In the genomic region with DNA sequence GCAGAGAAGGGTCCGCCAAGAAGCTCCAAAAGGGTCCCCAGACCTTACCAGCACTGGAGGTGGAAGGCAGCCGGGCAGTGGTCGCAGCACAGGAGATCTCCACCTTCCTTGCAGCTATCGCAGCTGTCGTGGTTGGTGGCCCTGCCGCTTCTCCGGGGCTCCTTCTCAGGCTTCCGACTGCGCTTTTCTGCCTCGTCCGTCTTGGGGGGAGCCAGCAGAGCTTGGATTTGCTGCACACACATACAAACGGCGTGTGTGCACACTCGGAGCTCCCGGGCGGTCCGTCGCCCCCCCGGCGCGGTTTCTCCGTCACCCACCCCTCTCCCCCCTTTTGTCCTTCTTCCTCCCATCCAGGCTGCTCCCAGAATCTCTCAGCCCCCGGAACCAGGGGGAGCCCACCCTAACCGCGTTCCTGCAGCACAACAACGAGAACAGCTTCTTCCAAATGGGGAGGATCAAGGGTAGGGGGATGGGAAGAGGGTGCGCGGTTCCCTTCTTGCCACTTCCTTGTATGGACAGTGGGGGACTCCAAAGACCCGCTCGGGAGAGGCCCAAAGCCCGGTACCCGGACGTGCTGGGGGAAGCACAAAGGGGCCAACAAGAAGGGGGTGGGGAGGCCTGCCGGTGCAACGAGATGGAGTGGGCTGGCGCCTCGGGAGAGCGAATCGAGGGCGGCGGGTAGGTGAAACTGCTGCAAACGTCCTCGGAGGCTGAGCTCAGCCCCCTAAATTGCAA, we compare ENCODE assay signal across 9 cellular contexts. TPM values are rescaled to one million over a fixed set of nuclear protein-coding genes. Genes with fewer than 3 reads are reported as not detected.
DNase-seq lines count a peak whose midpoint lies in the region; ATAC-seq, FAIRE-seq and TF ChIP-seq lines count a peak whose summit lies in the region.
"Had no signal": no experiment of that assay in that cellular context is flagged by ENCODE, and none has a peak within 500 bp of the region (broad histone marks: within the 10 kb centered on the region; RNA-seq: fewer than 3 reads in every experiment).

No MANE protein-coding gene starts in this region.

- WGBS in ectodermal cell, 2 experiments: 0% methylated on average over 43 of the region's 43 CpGs

- H3K36me3 ChIP-seq in ectodermal cell (ENCODE audit: control insufficient read depth, insufficient read depth, low read length): no peaks in the 10 kb centered on the region

- peak overlapping the region; percentile 95 for H3K4me3 ChIP-seq in ectodermal cell (ENCODE audit: insufficient read depth, low read depth, low read length)

- H3K27me3 ChIP-seq in ectodermal cell (ENCODE audit: control insufficient read depth, insufficient read depth, low read length, poor library complexity, severe bottlenecking): no peaks in the 10 kb centered on the region

- peak; percentile 56 for DNase-seq in ELF-1 (ENCODE audit: low read depth, low spot score)
- peak; percentile 31 for DNase-seq in NCI-H2107 (lab: John Stamatoyannopoulos, UW)
- DNase-seq in activated CD4-positive, alpha-beta T cell treated with anti-CD3 and anti-CD28 coated beads, Interleukin-2, amount 50 U/mL, for 24 hours (ENCODE audit: low read depth in 1 of 2, low spot score in 1 of 2): peak; percentile 28 to 36
- DNase-seq in medulla oblongata (ENCODE audit: extremely low spot score): peak; percentile 68
- peak; percentile 30 for DNase-seq in stimulated activated CD8-positive, alpha-beta memory T cell treated with anti-CD3 and anti-CD28 coated beads, Interleukin-12 subunit alpha, Interleukin-12 subunit beta, amount 100 ng/mL, for 1 hour (ENCODE audit: low read depth)
- DNase-seq in GM12892 (ENCODE audit: insufficient read length): no peak

- no peak for TF ChIP-seq POLR2A in GM12892 (IDR thresholded peaks at IDR 0.05; ENCODE audit: low read depth, low read length)

- FAIRE-seq in GM12892 (lab: Jason Lieb, UNC): no peak
- FAIRE-seq: endometrium had no signal

- H3K9me3 ChIP-seq in ectodermal cell (ENCODE audit: control insufficient read depth, low read length): no peaks in the 10 kb centered on the region

- ATAC-seq in GM21360 (IDR thresholded peaks at IDR 0.05; ENCODE audit: unreplicated experiment): no peak

- H3K4me1 ChIP-seq in ectodermal cell (ENCODE audit: control insufficient read depth, insufficient read depth, low read length): peaks cover 15% of the 10 kb centered on the region

- peak overlapping the region; percentile 80 for H3K27ac ChIP-seq in ectodermal cell (ENCODE audit: insufficient read depth, low read depth, low read length, poor library complexity, severe bottlenecking)

RNA-seq across cellular contexts. Expression of gene PHF12, which starts 1.1 kb away (rescaled TPM):
- 48.0 TPM for polyA plus RNA-seq in ectodermal cell (2013, experiment 1 of 4)
- 58.4 TPM for polyA plus RNA-seq in ectodermal cell (2013, experiment 2 of 4)
- 43.1 TPM for polyA plus RNA-seq in ectodermal cell (2013, experiment 3 of 4)
- polyA plus RNA-seq in ectodermal cell (2013, experiment 4 of 4): 45.3 TPM
- polyA plus RNA-seq in GM12892 (2012; ENCODE audit: missing spikeins): 18.2 TPM

RNA-seq across cellular contexts. Expression of gene DHRS13, which starts 47.3 kb away (rescaled TPM):
- polyA plus RNA-seq in ectodermal cell (2013, experiment 1 of 4): 22.4 TPM
- 24.4 TPM for polyA plus RNA-seq in ectodermal cell (2013, experiment 2 of 4)
- polyA plus RNA-seq in ectodermal cell (2013, experiment 3 of 4): 17.7 TPM
- polyA plus RNA-seq in ectodermal cell (2013, experiment 4 of 4): 18.6 TPM
- 5.9 TPM for polyA plus RNA-seq in GM12892 (2012; ENCODE audit: missing spikeins)

RNA-seq across cellular contexts. Expression of gene FLOT2, which starts 52.7 kb away (rescaled TPM):
- 154 TPM for polyA plus RNA-seq in ectodermal cell (2013, experiment 1 of 4)
- 161 TPM for polyA plus RNA-seq in ectodermal cell (2013, experiment 2 of 4)
- 119 TPM for polyA plus RNA-seq in ectodermal cell (2013, experiment 3 of 4)
- polyA plus RNA-seq in ectodermal cell (2013, experiment 4 of 4): 131 TPM
- polyA plus RNA-seq in GM12892 (2012; ENCODE audit: missing spikeins): 38.4 TPM

RNA-seq across cellular contexts. Expression of gene SEZ6, which starts 55.6 kb away (rescaled TPM):
- 47.8 TPM for polyA plus RNA-seq in ectodermal cell (2013, experiment 1 of 4)
- 37.3 TPM for polyA plus RNA-seq in ectodermal cell (2013, experiment 2 of 4)
- polyA plus RNA-seq in ectodermal cell (2013, experiment 3 of 4): 28.5 TPM
- 26.5 TPM for polyA plus RNA-seq in ectodermal cell (2013, experiment 4 of 4)
- 0.89 TPM for polyA plus RNA-seq in GM12892 (2012; ENCODE audit: missing spikeins)
